Comparison of ENCODE assay signal across 9 cellular contexts in genomic region chr9:108813951-108814601, GRCh38. TPM values are rescaled to one million over a fixed set of nuclear protein-coding genes. Genes with fewer than 3 reads are reported as not detected.
DNase-seq lines count a peak whose midpoint lies in the region; ATAC-seq and TF ChIP-seq lines count a peak whose summit lies in the region.
"Had no signal": no experiment of that assay in that cellular context is flagged by ENCODE, and none has a peak within 500 bp of the region (broad histone marks: within the 10 kb centered on the region; RNA-seq: fewer than 3 reads in every experiment).

No MANE protein-coding gene starts in this region.

- no peaks in the 10 kb centered on the region for H3K9me3 ChIP-seq in osteoblast (ENCODE audit: low read depth, low read length)

- no peak overlapping the region for H3K27ac Mint-ChIP-seq in stimulated activated memory B cell treated with anti-CD40 and anti-IgM and Interleukin-4, amounts not matched to agents 10 μg/mL and 1 μg/mL and 100 μg/mL, for 72 hours

- H3K27ac ChIP-seq in osteoblast (ENCODE audit: low read depth, low read length), result no peak overlapping the region

- no peaks in the 10 kb centered on the region for H4K20me1 ChIP-seq in osteoblast (ENCODE audit: insufficient read depth, low read length)

- peak; percentile 75 for TF ChIP-seq CTCF in osteoblast (IDR thresholded peaks at IDR 0.05; ENCODE audit: extremely low read depth, low read depth, low read length)

- H3K36me3 Mint-ChIP-seq in stimulated activated memory B cell treated with anti-CD40 and anti-IgM and Interleukin-4, amounts not matched to agents 10 μg/mL and 1 μg/mL and 100 μg/mL, for 72 hours, result no peaks in the 10 kb centered on the region

- H3K9me3 Mint-ChIP-seq in stimulated activated memory B cell treated with anti-CD40 and anti-IgM and Interleukin-4, amounts not matched to agents 10 μg/mL and 1 μg/mL and 100 μg/mL, for 72 hours, result no peaks in the 10 kb centered on the region

- H3K4me2 ChIP-seq in osteoblast (ENCODE audit: insufficient read depth, low read length), result peak overlapping the region; percentile 10

- peaks cover 11% of the 10 kb centered on the region for H3K27me3 ChIP-seq in osteoblast (ENCODE audit: insufficient read depth, low read length)

- H3K79me2 ChIP-seq in osteoblast (ENCODE audit: insufficient read depth, low read length), result no peaks in the 10 kb centered on the region

- H2AFZ ChIP-seq in osteoblast (ENCODE audit: low read length), result no peak overlapping the region

- H3K4me1 ChIP-seq in osteoblast (ENCODE audit: insufficient read depth, low read length), result peaks cover 2% of the 10 kb centered on the region

- no peak for ATAC-seq in GM19328 (IDR thresholded peaks at IDR 0.05; ENCODE audit: unreplicated experiment)
- no peak for ATAC-seq in stimulated activated memory B cell treated with anti-CD40 and anti-IgM and Interleukin-4, amounts not matched to agents 10 μg/mL and 1 μg/mL and 100 μg/mL, for 72 hours
- ATAC-seq in HG03520 (IDR thresholded peaks at IDR 0.05; ENCODE audit: unreplicated experiment), result no peak

- H3K27me3 Mint-ChIP-seq in stimulated activated memory B cell treated with anti-CD40 and anti-IgM and Interleukin-4, amounts not matched to agents 10 μg/mL and 1 μg/mL and 100 μg/mL, for 72 hours, result no peaks in the 10 kb centered on the region

- no peaks in the 10 kb centered on the region for H3K36me3 ChIP-seq in osteoblast (ENCODE audit: insufficient read depth, low read length)

- peak; percentile 50 for DNase-seq in DMS 273 (lab: John Stamatoyannopoulos, UW; ENCODE audit: unreplicated experiment)
- DNase-seq in DMS 273 treated with DMSO at 0.1 percent for 48 hours (lab: John Stamatoyannopoulos, UW), result no peak
- DNase-seq in NCI-H345 (lab: John Stamatoyannopoulos, UW), result peak; percentile 76
- peak; percentile 64 for DNase-seq in epidermal melanocyte (ENCODE audit: insufficient read length, low spot score)
- DNase-seq in osteoblast (ENCODE audit: insufficient read length, low spot score, missing footprints), result peak; percentile 89

- no peak overlapping the region for H3K4me3 ChIP-seq in osteoblast (ENCODE audit: insufficient read depth, low read length)

- no peak overlapping the region for H3K4me3 Mint-ChIP-seq in stimulated activated memory B cell treated with anti-CD40 and anti-IgM and Interleukin-4, amounts not matched to agents 10 μg/mL and 1 μg/mL and 100 μg/mL, for 72 hours

- peaks cover 28% of the 10 kb centered on the region for H3K4me1 Mint-ChIP-seq in stimulated activated memory B cell treated with anti-CD40 and anti-IgM and Interleukin-4, amounts not matched to agents 10 μg/mL and 1 μg/mL and 100 μg/mL, for 72 hours

RNA-seq across cellular contexts. Expression of gene ACTL7B, which starts 41.7 kb away (rescaled TPM):
- total RNA-seq in osteoblast, result not detected in 2 replicates
- total RNA-seq: T-helper 2 cell treated with Interferon-gamma antibody and Interleukin-4, amounts not matched to agents 100 ng/mL and 5 ng/mL, for 36 hours had no signal

RNA-seq across cellular contexts. Expression of gene ACTL7A, which starts 48.0 kb away (rescaled TPM):
- not detected in 2 replicates for total RNA-seq in osteoblast
- total RNA-seq: T-helper 2 cell treated with Interferon-gamma antibody and Interleukin-4, amounts not matched to agents 100 ng/mL and 5 ng/mL, for 36 hours had no signal
